ENCODE assay signal across 8 cellular contexts in the genomic region with DNA sequence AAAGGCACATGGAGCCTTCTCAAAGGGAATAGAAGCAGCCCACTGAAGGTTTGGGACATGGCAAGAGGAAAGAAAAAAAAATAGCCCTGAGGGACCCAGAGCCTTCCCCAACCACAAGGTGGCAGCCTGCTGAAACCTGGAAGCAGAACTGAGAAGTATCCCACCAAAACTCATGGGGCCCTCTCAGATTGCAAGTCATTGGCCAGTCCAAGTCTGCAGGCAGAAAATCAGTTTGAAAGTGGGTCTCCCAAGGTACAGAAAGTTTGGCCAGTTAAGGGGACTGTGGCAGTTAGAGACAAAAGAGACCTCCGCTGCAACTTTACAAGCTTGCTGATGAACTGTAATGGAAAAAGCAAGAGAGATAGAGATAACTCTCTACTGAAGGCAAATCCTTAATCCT.
A peak's percentile ranks its signal among the peaks of the same experiment; 100 is the strongest.
DNase-seq lines count a peak whose midpoint lies in the region; ATAC-seq and TF ChIP-seq lines count a peak whose summit lies in the region.

No MANE protein-coding gene starts in this region.

- peak; percentile 19; the same call in 1 of the 2 replicates for TF ChIP-seq RAD21 in SK-N-SH (IDR thresholded peaks at IDR 0.05; ENCODE audit: low read length)

- CTCF ChIA-PET in SK-N-SH (lab: Yijun Ruan, JAX): no interaction called here

- TF ChIP-seq POLR2A in adrenal gland (IDR thresholded peaks at IDR 0.05) (no peak), lower leg skin (IDR thresholded peaks at IDR 0.05) (no peak)

- DNase-seq in COLO668 (lab: John Stamatoyannopoulos, UW; ENCODE audit: unreplicated experiment): peak; percentile 34
- DNase-seq in SK-N-SH: no peak
- DNase-seq in adrenal gland: peak; percentile 22 to 62 (median 33)
- no peak for DNase-seq in kidney epithelial cell (ENCODE audit: low read depth)
- peak; percentile 25 for DNase-seq in stimulated activated naive CD4-positive, alpha-beta T cell treated with Interleukin-2 at 50 U/mL for 16 hours (lab: John Stamatoyannopoulos, UW)
- no peak for DNase-seq in lower leg skin (ENCODE audit: low spot score in 2 of 2)

- H3F3A ChIP-seq in SK-N-SH (replicated peaks; ENCODE audit: insufficient read depth): peaks cover 29% of the 10 kb centered on the region

- POLR2A ChIA-PET in SK-N-SH (lab: Yijun Ruan, JAX): no interaction called here

- H3K27me3 ChIP-seq in SK-N-SH (ENCODE audit: insufficient read depth) (no peaks in the 10 kb centered on the region), adrenal gland (no peaks in the 10 kb centered on the region), kidney epithelial cell (ENCODE audit: control insufficient read depth, insufficient read depth, low read length) (no peaks in the 10 kb centered on the region)

- no peaks in the 10 kb centered on the region; the same call in 1 of the 2 replicates for H4K20me1 ChIP-seq in SK-N-SH (ENCODE audit: insufficient read depth)

- H3K36me3 ChIP-seq in SK-N-SH (replicated peaks in 1 of 2; ENCODE audit: control insufficient read depth in 1 of 2, insufficient read depth in 2 of 2, low read length in 1 of 2) (peaks cover 9 to 54% of the 10 kb centered on the region in 2 experiments), adrenal gland (replicated peaks in 1 of 2) (no peaks in the 10 kb centered on the region), kidney epithelial cell (ENCODE audit: control insufficient read depth, insufficient read depth, low read length) (no peaks in the 10 kb centered on the region)

- 100% methylated on average over 1 of the region's 1 CpG for WGBS in SK-N-SH (ENCODE audit: low lambda C conversion rate)
- WGBS in adrenal gland, 4 donors: 90 to 100% (median 96%) methylated on average over 1 of the region's 1 CpG
- WGBS in lower leg skin, 2 donors: 87 to 100% methylated on average over 1 of the region's 1 CpG

- H3K9me3 ChIP-seq in SK-N-SH (no peaks in the 10 kb centered on the region), adrenal gland (replicated peaks in 1 of 3) (peaks cover 0 to 8% (median 0%) of the 10 kb centered on the region in 3 donors)

- TF ChIP-seq EP300 in SK-N-SH (IDR thresholded peaks at IDR 0.05; ENCODE audit: borderline replicate concordance in 1 of 2, low read depth in 1 of 2, low read length in 1 of 2): no peak

- H3K79me2 ChIP-seq in SK-N-SH (ENCODE audit: insufficient read depth): peaks cover 24% of the 10 kb centered on the region

- TF ChIP-seq CTCF in SK-N-SH (IDR thresholded peaks at IDR 0.05) (peak; percentile 56), adrenal gland (IDR thresholded peaks at IDR 0.05) (peak; percentile 26 to 57 (median 48)), kidney epithelial cell (IDR thresholded peaks at IDR 0.05; ENCODE audit: insufficient read depth, low read length, poor library complexity, severe bottlenecking) (peak; percentile 71), lower leg skin (IDR thresholded peaks at IDR 0.05) (no peak)

- H2AFZ ChIP-seq in SK-N-SH (ENCODE audit: low read depth): no peak overlapping the region

- ATAC-seq in GM19395 (IDR thresholded peaks at IDR 0.05; ENCODE audit: unreplicated experiment): peak; percentile 95
- peak; percentile 77 for ATAC-seq in HG03469 (IDR thresholded peaks at IDR 0.05; ENCODE audit: unreplicated experiment)

- H3K4me1 ChIP-seq in SK-N-SH (ENCODE audit: control insufficient read depth in 1 of 2, insufficient read depth in 2 of 2, low read depth in 1 of 2, low read length in 1 of 2) (peaks cover 0 to 3% of the 10 kb centered on the region in 2 experiments; a peak in 2 of 4 replicates), adrenal gland (replicated peaks in 1 of 2) (no peaks in the 10 kb centered on the region)

- no peaks in the 10 kb centered on the region for H3K9me2 ChIP-seq in SK-N-SH

- H3K27ac ChIP-seq in SK-N-SH (ENCODE audit: low read depth in 2 of 2, low read length in 1 of 2) (no peak overlapping the region), adrenal gland (no peak overlapping the region)

- no peak overlapping the region for H3K4me2 ChIP-seq in SK-N-SH

- no peak overlapping the region for H3K9ac ChIP-seq in SK-N-SH

- intact Hi-C loops in adrenal gland (cut with DNase I) (no loop called here), lower leg skin (cut with DNase I; ENCODE audit: low total_unique reads) (no loop called here)

- H3K4me3 ChIP-seq in SK-N-SH (ENCODE audit: low read depth in 2 of 2, low read length in 1 of 2): peak overlapping the region in 1 of 2 experiments; percentile 18; a peak in 1 of 4 replicates
- no peak overlapping the region for H3K4me3 ChIP-seq in adrenal gland
- no peak overlapping the region for H3K4me3 ChIP-seq in kidney epithelial cell (ENCODE audit: low read depth, low read length)
- no peak overlapping the region for H3K4me3 ChIP-seq in lower leg skin (ENCODE audit: low read depth, poor library complexity, severe bottlenecking)

TF ChIP-seq in SK-N-SH, 30 proteins besides CTCF, POLR2A, EP300 and RAD21:
- TF ChIP-seq, protein P1, sequence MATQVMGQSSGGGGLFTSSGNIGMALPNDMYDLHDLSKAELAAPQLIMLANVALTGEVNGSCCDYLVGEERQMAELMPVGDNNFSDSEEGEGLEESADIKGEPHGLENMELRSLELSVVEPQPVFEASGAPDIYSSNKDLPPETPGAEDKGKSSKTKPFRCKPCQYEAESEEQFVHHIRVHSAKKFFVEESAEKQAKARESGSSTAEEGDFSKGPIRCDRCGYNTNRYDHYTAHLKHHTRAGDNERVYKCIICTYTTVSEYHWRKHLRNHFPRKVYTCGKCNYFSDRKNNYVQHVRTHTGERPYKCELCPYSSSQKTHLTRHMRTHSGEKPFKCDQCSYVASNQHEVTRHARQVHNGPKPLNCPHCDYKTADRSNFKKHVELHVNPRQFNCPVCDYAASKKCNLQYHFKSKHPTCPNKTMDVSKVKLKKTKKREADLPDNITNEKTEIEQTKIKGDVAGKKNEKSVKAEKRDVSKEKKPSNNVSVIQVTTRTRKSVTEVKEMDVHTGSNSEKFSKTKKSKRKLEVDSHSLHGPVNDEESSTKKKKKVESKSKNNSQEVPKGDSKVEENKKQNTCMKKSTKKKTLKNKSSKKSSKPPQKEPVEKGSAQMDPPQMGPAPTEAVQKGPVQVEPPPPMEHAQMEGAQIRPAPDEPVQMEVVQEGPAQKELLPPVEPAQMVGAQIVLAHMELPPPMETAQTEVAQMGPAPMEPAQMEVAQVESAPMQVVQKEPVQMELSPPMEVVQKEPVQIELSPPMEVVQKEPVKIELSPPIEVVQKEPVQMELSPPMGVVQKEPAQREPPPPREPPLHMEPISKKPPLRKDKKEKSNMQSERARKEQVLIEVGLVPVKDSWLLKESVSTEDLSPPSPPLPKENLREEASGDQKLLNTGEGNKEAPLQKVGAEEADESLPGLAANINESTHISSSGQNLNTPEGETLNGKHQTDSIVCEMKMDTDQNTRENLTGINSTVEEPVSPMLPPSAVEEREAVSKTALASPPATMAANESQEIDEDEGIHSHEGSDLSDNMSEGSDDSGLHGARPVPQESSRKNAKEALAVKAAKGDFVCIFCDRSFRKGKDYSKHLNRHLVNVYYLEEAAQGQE (IDR thresholded peaks at IDR 0.05; ENCODE audit: low read depth, low read length): no peak
- TF ChIP-seq SMC3 (IDR thresholded peaks at IDR 0.05; ENCODE audit: low read depth, low read length): peak; percentile 23; the same call in 1 of the 2 replicates

Comparison
In these comparisons a context has a peak if more than half of its experiments do, and no peak if none do; other contexts are left out.
1. DNase-seq: peak in COLO668 (single experiment), adrenal gland (7 of 7) and stimulated activated naive CD4-positive, alpha-beta T cell treated with Interleukin-2 at 50 U/mL for 16 hours (single experiment); none in SK-N-SH (single experiment), kidney epithelial cell (single experiment) and lower leg skin (0 of 2).
2. CTCF ChIP-seq: peak in SK-N-SH (single experiment), adrenal gland (6 of 6) and kidney epithelial cell (single experiment); none in lower leg skin (0 of 3).